Comparison of ENCODE assay signal across 2 cellular contexts in genomic region chr22:22060200-22061084, GRCh38.
TF ChIP-seq lines count a peak whose summit lies in the region.

No MANE protein-coding gene starts in this region.

TF ChIP-seq in HEK293T, 16 proteins besides CTCF, POLR2A, EP300 and RAD21 (continued from another document):
- TF ChIP-seq PKNOX1 (IDR thresholded peaks at IDR 0.05): no peak
- TF ChIP-seq FOXA1 (IDR thresholded peaks at IDR 0.05): no peak
- TF ChIP-seq FOXM1 (IDR thresholded peaks at IDR 0.05; ENCODE audit: borderline replicate concordance): no peak
- TF ChIP-seq LEF1 (IDR thresholded peaks at IDR 0.05; ENCODE audit: borderline replicate concordance): no peak
- TF ChIP-seq FOXK2 (IDR thresholded peaks at IDR 0.05): no peak
TF ChIP-seq in HEK293T: peak in this region for 0.

TF ChIP-seq in GM12878, 131 proteins besides CTCF, POLR2A, EP300 and RAD21 (continued from another document):
- TF ChIP-seq USF2 (IDR thresholded peaks at IDR 0.05; ENCODE audit: borderline replicate concordance, low read depth, low read length): no peak
- TF ChIP-seq RB1 (IDR thresholded peaks at IDR 0.05; ENCODE audit: borderline replicate concordance): 0 out of 2 replicates have a peak, but pooled peaks have one; percentile 25
- TF ChIP-seq MAX (IDR thresholded peaks at IDR 0.05; ENCODE audit: low read depth, low read length): no peak
- TF ChIP-seq SREBF2 (IDR thresholded peaks at IDR 0.05; ENCODE audit: low read length): no peak
- no peak for TF ChIP-seq ZBTB11 (CRISPR knock-in tag; IDR thresholded peaks at IDR 0.05)
- TF ChIP-seq EZH2 (IDR thresholded peaks at IDR 0.05; ENCODE audit: borderline replicate concordance, control insufficient read depth, low read depth, low read length): no peak
- no peak for TF ChIP-seq SPI1 (IDR thresholded peaks at IDR 0.05; ENCODE audit: borderline replicate concordance, insufficient read depth, low read depth, low read length)
- TF ChIP-seq ETV6 (conservative IDR thresholded peaks at IDR 0.05 in 1 of 2, IDR thresholded peaks at IDR 0.05 in 1 of 2; ENCODE audit: borderline replicate concordance in 1 of 2, low read depth in 1 of 2): no peak
- TF ChIP-seq TCF12 (IDR thresholded peaks at IDR 0.05; ENCODE audit: low read depth, low read length): 0 out of 2 replicates have a peak, but pooled peaks have one; percentile 25
- TF ChIP-seq PAX5 (IDR thresholded peaks at IDR 0.05; ENCODE audit: borderline replicate concordance, low read depth, low read length): no peak
- no peak for TF ChIP-seq ZSCAN29 (IDR thresholded peaks at IDR 0.05)
- TF ChIP-seq CBFB (IDR thresholded peaks at IDR 0.05; ENCODE audit: low read depth): no peak
- TF ChIP-seq SUZ12 (IDR thresholded peaks at IDR 0.05; ENCODE audit: unreplicated experiment): no peak
- TF ChIP-seq NR2C2 (IDR thresholded peaks at IDR 0.05; ENCODE audit: borderline replicate concordance, control insufficient read depth, insufficient read length, low read depth): no peak
- TF ChIP-seq CBX5 (IDR thresholded peaks at IDR 0.05; ENCODE audit: low read depth): no peak
- TF ChIP-seq YY1 (IDR thresholded peaks at IDR 0.05; ENCODE audit: low read depth, low read length): 0 out of 2 replicates have a peak, but pooled peaks have one; percentile 56
- TF ChIP-seq BCLAF1 (IDR thresholded peaks at IDR 0.05): no peak
- no peak for TF ChIP-seq ZBED1 (IDR thresholded peaks at IDR 0.05; ENCODE audit: borderline replicate concordance)
- no peak for TF ChIP-seq E2F8 (IDR thresholded peaks at IDR 0.05; ENCODE audit: low read depth, partially characterized antibody)
- TF ChIP-seq NFIC (IDR thresholded peaks at IDR 0.05; ENCODE audit: low read depth, low read length): no peak
- TF ChIP-seq NFYA (IDR thresholded peaks at IDR 0.05; ENCODE audit: borderline replicate concordance, low read depth, low read length): no peak
- no peak for TF ChIP-seq BCL11A (IDR thresholded peaks at IDR 0.05; ENCODE audit: low read depth, low read length)
- TF ChIP-seq JUNB (IDR thresholded peaks at IDR 0.05): no peak
- no peak for TF ChIP-seq ZNF217 (IDR thresholded peaks at IDR 0.05)
- peak; percentile 52; the same call in 1 of the 2 replicates for TF ChIP-seq SMC3 (IDR thresholded peaks at IDR 0.05; ENCODE audit: borderline replicate concordance, low read length)
- no peak for TF ChIP-seq NKRF (conservative IDR thresholded peaks at IDR 0.05)
- no peak for TF ChIP-seq NR2F1 (conservative IDR thresholded peaks at IDR 0.05)
- no peak for TF ChIP-seq MXI1 (IDR thresholded peaks at IDR 0.05; ENCODE audit: low read depth, low read length)
- no peak for TF ChIP-seq MTA3 (IDR thresholded peaks at IDR 0.05; ENCODE audit: borderline replicate concordance, low read length)
- no peak for TF ChIP-seq ZNF24 (IDR thresholded peaks at IDR 0.05)
- TF ChIP-seq GABPA (IDR thresholded peaks at IDR 0.05; ENCODE audit: low read depth): no peak
- no peak for TF ChIP-seq BRCA1 (IDR thresholded peaks at IDR 0.05; ENCODE audit: low read depth, low read length)
- TF ChIP-seq ZBTB33 (IDR thresholded peaks at IDR 0.05): no peak
- TF ChIP-seq IKZF1 (conservative IDR thresholded peaks at IDR 0.05): no peak
- no peak for TF ChIP-seq TCF7 (IDR thresholded peaks at IDR 0.05; ENCODE audit: borderline replicate concordance)
- TF ChIP-seq RCOR1 (conservative IDR thresholded peaks at IDR 0.05; ENCODE audit: low read depth, low read length): no peak
- TF ChIP-seq ZNF622 (IDR thresholded peaks at IDR 0.05): no peak
- no peak for TF ChIP-seq IRF3 (IDR thresholded peaks at IDR 0.05)
- no peak for TF ChIP-seq CHD2 (IDR thresholded peaks at IDR 0.05; ENCODE audit: borderline replicate concordance, low read depth, low read length)
- no peak for TF ChIP-seq CBX3 (IDR thresholded peaks at IDR 0.05; ENCODE audit: borderline replicate concordance, low read depth)
- TF ChIP-seq NBN (IDR thresholded peaks at IDR 0.05): 0 out of 2 replicates have a peak, but pooled peaks have one; percentile 36
- no peak for TF ChIP-seq ESRRA (IDR thresholded peaks at IDR 0.05; ENCODE audit: low read length)
- no peak for TF ChIP-seq ZZZ3 (IDR thresholded peaks at IDR 0.05; ENCODE audit: control insufficient read depth, insufficient read length, low read depth)
